In genomic region chr9:36543916-36544315, GRCh38 we compare ENCODE assay signal across 18 cellular contexts. TPM values are rescaled to one million over a fixed set of nuclear protein-coding genes. Genes with fewer than 3 reads are reported as not detected.
DNase-seq lines count a peak whose midpoint lies in the region; ATAC-seq and TF ChIP-seq lines count a peak whose summit lies in the region.
"Had no signal": no experiment of that assay in that cellular context is flagged by ENCODE, and none has a peak within 500 bp of the region (broad histone marks: within the 10 kb centered on the region; RNA-seq: fewer than 3 reads in every experiment).

No MANE protein-coding gene starts in this region.

- H3K9me3 Mint-ChIP-seq in H9 = no peaks in the 10 kb centered on the region
- H3K9me3 Mint-ChIP-seq: activated T-cell treated with anti-CD3 and anti-CD28 coated beads, Interleukin-2, amount 50 U/mL, for 72 hours had no signal

- no peak overlapping the region for H2BK12ac ChIP-seq in H9 (ENCODE audit: insufficient read length, low read depth, low read length)

- H3K23me2 ChIP-seq in H9 (ENCODE audit: insufficient read length, low read depth, low read length, poor library complexity, severe bottlenecking) = no peaks in the 10 kb centered on the region

- H3K18ac ChIP-seq in H9 (ENCODE audit: insufficient read length, low read depth, low read length) = no peak overlapping the region

- H3K9me3 ChIP-seq in right atrium auricular region = no peaks in the 10 kb centered on the region
- no peaks in the 10 kb centered on the region for H3K9me3 ChIP-seq in H9 (ENCODE audit: control insufficient read depth, low read depth, low read length)
- no peaks in the 10 kb centered on the region for H3K9me3 ChIP-seq in esophagus squamous epithelium
- H3K9me3 ChIP-seq: Caco-2 had no signal

- H3K27me3 Mint-ChIP-seq in H9 (ENCODE audit: low read depth) = no peaks in the 10 kb centered on the region

- H3K4me3 Mint-ChIP-seq in H9 = no peak overlapping the region
- H3K4me3 Mint-ChIP-seq: activated T-cell treated with anti-CD3 and anti-CD28 coated beads, Interleukin-2, amount 50 U/mL, for 72 hours had no signal

- ATAC-seq in Right ventricle myocardium superior (ENCODE audit: poor library complexity) (peak; percentile 46), GM21360 (IDR thresholded peaks at IDR 0.05; ENCODE audit: unreplicated experiment) (no peak)
- ATAC-seq: activated T-cell treated with anti-CD3 and anti-CD28 coated beads, Interleukin-2, amount 50 U/mL, for 72 hours; foreskin keratinocyte; HepG2 had no signal

- H4K20me1 ChIP-seq in H9 (ENCODE audit: control insufficient read depth, insufficient read depth, insufficient read length) = no peaks in the 10 kb centered on the region

- H4K5ac ChIP-seq in H9 (ENCODE audit: insufficient read length, low read depth, low read length) = no peak overlapping the region

- H2BK120ac ChIP-seq in H9 (ENCODE audit: low read depth, low read length, poor library complexity, severe bottlenecking) = no peak overlapping the region

- H4K8ac ChIP-seq in H9 (replicated peaks; ENCODE audit: insufficient read length, low read depth, low read length) = no peak overlapping the region

- H3K36me3 ChIP-seq in right atrium auricular region (no peaks in the 10 kb centered on the region), esophagus squamous epithelium (no peaks in the 10 kb centered on the region)

- no peak for TF ChIP-seq POLR2A in esophagus squamous epithelium (IDR thresholded peaks at IDR 0.05)

- no CpG with 5 or more reads among the region's 7 CpGs for WGBS in H9 (ENCODE audit: extremely low coverage, insufficient read length, low lambda C conversion rate)
- 9 to 30% methylated on average over 7 of the region's 7 CpGs for WGBS in esophagus squamous epithelium, 2 donors

- H3K23ac ChIP-seq in H9 (ENCODE audit: insufficient read length, low read depth, low read length) = no peak overlapping the region

- H3K56ac ChIP-seq in H9 (ENCODE audit: insufficient read length, low read depth, low read length) = no peak overlapping the region

- H4K91ac ChIP-seq in H9 (ENCODE audit: insufficient read length, low read depth, low read length) = no peak overlapping the region

- TF ChIP-seq CTCF in right atrium auricular region (IDR thresholded peaks at IDR 0.05) = no peak
- no peak for TF ChIP-seq CTCF in H9 (conservative IDR thresholded peaks at IDR 0.05)
- TF ChIP-seq CTCF in esophagus squamous epithelium (IDR thresholded peaks at IDR 0.05) = no peak

- no peak overlapping the region for H3K4me2 ChIP-seq in H9 (ENCODE audit: insufficient read depth, insufficient read length, low read length)

- intact Hi-C loops in Right ventricle myocardium superior (cut with DNase I) = no loop called here
- intact Hi-C loops in esophagus squamous epithelium (cut with DNase I) = no loop called here

- H3K27me3 ChIP-seq in right atrium auricular region = no peaks in the 10 kb centered on the region
- H3K27me3 ChIP-seq in H9 (ENCODE audit: insufficient read depth, low read length) = no peaks in the 10 kb centered on the region
- H3K27me3 ChIP-seq in esophagus squamous epithelium = no peaks in the 10 kb centered on the region

- H3K9ac ChIP-seq in H9 (ENCODE audit: extremely low read depth, insufficient read length, low read length) = no peak overlapping the region

- H3K4ac ChIP-seq in H9 (ENCODE audit: low read depth, low read length) = no peak overlapping the region

- H3T11ph ChIP-seq in H9 (ENCODE audit: low read length) = no peak overlapping the region

- no peaks in the 10 kb centered on the region for H3K79me1 ChIP-seq in H9 (ENCODE audit: insufficient read depth, low read depth, low read length, poor library complexity, severe bottlenecking)

- H3K4me1 Mint-ChIP-seq in H9 = peaks cover 8 to 9% of the 10 kb centered on the region in 2 experiments

- no peaks in the 10 kb centered on the region for H3K4me1 ChIP-seq in right atrium auricular region
- peaks cover 4% of the 10 kb centered on the region; the same call in 1 of the 2 replicates for H3K4me1 ChIP-seq in H9 (ENCODE audit: insufficient read depth, low read length)
- H3K4me1 ChIP-seq in esophagus squamous epithelium = peaks cover 0 to 11% (median 0%) of the 10 kb centered on the region in 3 donors
- H3K4me1 ChIP-seq: Caco-2, foreskin keratinocyte had no signal

- H3K36me3 Mint-ChIP-seq in H9 (ENCODE audit: insufficient read depth in 1 of 3, low read depth in 3 of 3) = no peaks in the 10 kb centered on the region

- H2BK5ac ChIP-seq in H9 (ENCODE audit: insufficient read length, low read length) = no peak overlapping the region

- no peak overlapping the region for H2AK5ac ChIP-seq in H9 (ENCODE audit: insufficient read length, low read length)

- no peak overlapping the region for H2AFZ ChIP-seq in H9 (ENCODE audit: low read length)

- no peaks in the 10 kb centered on the region for H3K79me2 ChIP-seq in H9 (ENCODE audit: insufficient read depth, low read length)

- no peak overlapping the region for H2BK20ac ChIP-seq in H9 (ENCODE audit: low read depth, low read length, poor library complexity, severe bottlenecking)

- no peak overlapping the region for H3K27ac Mint-ChIP-seq in H9
- H3K27ac Mint-ChIP-seq: activated T-cell treated with anti-CD3 and anti-CD28 coated beads, Interleukin-2, amount 50 U/mL, for 72 hours had no signal

- DNase-seq in Right ventricle myocardium superior (no peak), right atrium auricular region (ENCODE audit: low spot score) (no peak), fibroblast of gingiva (ENCODE audit: low read depth) (peak; percentile 92), mucosa of gallbladder (ENCODE audit: low spot score) (peak; percentile 16), H9 (no peak), foreskin melanocyte (no peak), esophagus squamous epithelium (lab: John Stamatoyannopoulos, UW) (no peak)
- DNase-seq: activated CD4-positive, alpha-beta T cell treated with anti-CD3 and anti-CD28 coated beads, Interleukin-2, amount 50 U/mL, for 4 hours; activated T-cell treated with anti-CD3 and anti-CD28 coated beads, Interleukin-2, amount 50 U/mL, for 72 hours; Caco-2; NCI-H1105 treated with DMSO at 0.1 percent for 48 hours; NCI-H2227 treated with DMSO at 0.1 percent for 48 hours; posterior cingulate gyrus; trophoblast cell had no signal

- H2BK15ac ChIP-seq in H9 (ENCODE audit: low read depth, low read length) = no peak overlapping the region

- H3K14ac ChIP-seq in H9 (ENCODE audit: insufficient read depth, low read length) = no peak overlapping the region

- H3K27ac ChIP-seq in right atrium auricular region (no peak overlapping the region), H9 (ENCODE audit: insufficient read length, low read depth, low read length) (no peak overlapping the region), esophagus squamous epithelium (no peak overlapping the region)
- H3K27ac ChIP-seq: foreskin keratinocyte, SK-N-MC had no signal

- H3K4me3 ChIP-seq in right atrium auricular region (no peak overlapping the region), esophagus squamous epithelium (no peak overlapping the region)
- H3K4me3 ChIP-seq: SK-N-MC had no signal

RNA-seq across cellular contexts. Expression of gene MELK, which starts 28.8 kb away (rescaled TPM):
- 0.48 TPM for total RNA-seq in Right ventricle myocardium superior
- total RNA-seq in right atrium auricular region = under 1 TPM; 0.24 to 0.59 TPM
- 2.0 TPM for total RNA-seq in mucosa of gallbladder
- 40.1 and 43.6 TPM in 2 replicates for total RNA-seq in H9 (2021)
- total RNA-seq in esophagus squamous epithelium = 10 to 100 TPM in 2 of 4 donors, 1 to 10 TPM in 2; 5.0 to 21.1 (median 12.4) TPM

Comparison
In these comparisons a context has a peak if more than half of its experiments do, and no peak if none do; other contexts are left out.
1. DNase-seq: peak in fibroblast of gingiva (single experiment) and mucosa of gallbladder (single experiment); none in Right ventricle myocardium superior (single experiment), right atrium auricular region (single experiment), H9 (single experiment), foreskin melanocyte (single experiment) and esophagus squamous epithelium (single experiment).